22 cellular contexts compared by ENCODE assay signal in genomic region chr1:47970882-47971281, GRCh38. TPM values are rescaled to one million over a fixed set of nuclear protein-coding genes. Genes with fewer than 3 reads are reported as not detected.
A peak's percentile ranks its signal among the peaks of the same experiment; 100 is the strongest.
DNase-seq lines count a peak whose midpoint lies in the region; ATAC-seq, FAIRE-seq and TF ChIP-seq lines count a peak whose summit lies in the region.
"Had no signal": no experiment of that assay in that cellular context is flagged by ENCODE, and none has a peak within 500 bp of the region (broad histone marks: within the 10 kb centered on the region; RNA-seq: fewer than 3 reads in every experiment).

No MANE protein-coding gene starts in this region.

- intact Hi-C loops in HepG2 (cut with micrococcal nuclease; ENCODE audit: unreplicated experiment) = no loop called here

- no peaks in the 10 kb centered on the region for H3K36me3 ChIP-seq in liver (ENCODE audit: control insufficient read depth in 4 of 4, insufficient read depth in 3 of 4, low read depth in 1 of 4, low read length in 3 of 4)
- no peaks in the 10 kb centered on the region for H3K36me3 ChIP-seq in HepG2 (replicated peaks in 1 of 2; ENCODE audit: control insufficient read depth in 1 of 2, insufficient read depth in 2 of 2, low read length in 2 of 2)
- peaks cover 46% of the 10 kb centered on the region for H3K36me3 ChIP-seq in endodermal cell (ENCODE audit: control insufficient read depth, insufficient read depth, low read length)
- H3K36me3 ChIP-seq in HAP-1 (replicated peaks) = no peaks in the 10 kb centered on the region

- H3K4me3 Mint-ChIP-seq in endodermal cell (no peak overlapping the region), T-helper 17 cell (no peak overlapping the region)
- H3K4me3 Mint-ChIP-seq: CD14-positive monocyte; CD8-positive, alpha-beta T cell; GM23338; HFFc6 had no signal

- H3K4me2 ChIP-seq in HepG2 (ENCODE audit: low read depth, low read length) = no peak overlapping the region
- H3K4me2 ChIP-seq: GM23338 had no signal

- H3K27ac ChIP-seq in liver (ENCODE audit: low read depth in 1 of 2, low read length in 2 of 2) = peak overlapping the region; percentile 64 to 84
- H3K27ac ChIP-seq in HepG2 (ENCODE audit: extremely low read length, insufficient read depth, low read length) = no peak overlapping the region
- no peak overlapping the region for H3K27ac ChIP-seq in endodermal cell (ENCODE audit: low read depth, low read length)
- H3K27ac ChIP-seq: HL-60 had no signal

- POLR2A ChIA-PET in HepG2 (lab: Yijun Ruan, JAX) = no interaction called here

- H3K79me2 ChIP-seq in HepG2 (ENCODE audit: insufficient read depth, low read length) = no peaks in the 10 kb centered on the region

- ATAC-seq in HepG2 (no peak), T-helper 17 cell (no peak)
- ATAC-seq: CD8-positive, alpha-beta T cell; GM23338; HCT116 had no signal

- peaks cover 71% of the 10 kb centered on the region for H3K4me1 Mint-ChIP-seq in endodermal cell
- no peaks in the 10 kb centered on the region for H3K4me1 Mint-ChIP-seq in T-helper 17 cell
- H3K4me1 Mint-ChIP-seq: CD14-positive monocyte had no signal

- CTCF ChIA-PET in HepG2 (lab: Yijun Ruan, JAX; ENCODE audit: low intra/inter-chr PET ratio, low total read pairs) = no interaction called here

- H3K4me3 ChIP-seq in liver (ENCODE audit: low read depth in 1 of 3, low read length in 3 of 3) (no peak overlapping the region), HepG2 (replicated peaks in 1 of 3; ENCODE audit: insufficient read depth in 1 of 3, low read depth in 2 of 3, low read length in 3 of 3) (no peak overlapping the region), endodermal cell (ENCODE audit: low read length) (peak overlapping the region; percentile 46), HAP-1 (no peak overlapping the region)
- H3K4me3 ChIP-seq: GM23338 had no signal

- BruUV-seq in HepG2 (replicated peaks; lab: Mats Ljungman, UMichigan) = no TSS peak

- H4K20me1 ChIP-seq in HepG2 (ENCODE audit: insufficient read depth, low read length) = no peaks in the 10 kb centered on the region

- H3K27ac Mint-ChIP-seq in endodermal cell (no peak overlapping the region), T-helper 17 cell (no peak overlapping the region)
- H3K27ac Mint-ChIP-seq: CD14-positive monocyte; CD8-positive, alpha-beta T cell; GM23338; HFFc6 had no signal

- WGBS in liver = 84% methylated on average over 3 of the region's 3 CpGs
- 61% methylated on average over 3 of the region's 3 CpGs for WGBS in HepG2 (ENCODE audit: low lambda C conversion rate)
- WGBS in endodermal cell (ENCODE audit: insufficient coverage in 1 of 2, insufficient read length in 1 of 2), 2 experiments = 80 to 94% methylated on average over 1 to 2 of the region's 3 CpGs

- H3K9ac ChIP-seq in liver (ENCODE audit: low read depth in 1 of 2, low read length in 2 of 2) = no peak overlapping the region
- no peak overlapping the region for H3K9ac ChIP-seq in HepG2 (ENCODE audit: insufficient read depth, low read depth, low read length)
- H3K9ac ChIP-seq in endodermal cell (ENCODE audit: extremely low read depth, low read length, poor library complexity, severe bottlenecking) = no peak overlapping the region

- H3K4me1 ChIP-seq in liver (ENCODE audit: control insufficient read depth in 4 of 4, insufficient read depth in 4 of 4, low read length in 3 of 4) = peaks cover 13 to 67% (median 45%) of the 10 kb centered on the region in 4 donors
- H3K4me1 ChIP-seq in HepG2 (ENCODE audit: insufficient read depth, low read length) = 0 out of 2 replicates have a peak, but pooled peaks cover 7% of the 10 kb centered on the region
- peaks cover 31% of the 10 kb centered on the region for H3K4me1 ChIP-seq in endodermal cell (ENCODE audit: control insufficient read depth, insufficient read depth, low read length)
- no peaks in the 10 kb centered on the region for H3K4me1 ChIP-seq in HAP-1

- H3K9me3 Mint-ChIP-seq in endodermal cell = no peaks in the 10 kb centered on the region
- H3K9me3 Mint-ChIP-seq: CD14-positive monocyte; CD8-positive, alpha-beta T cell; GM23338 had no signal

- no peaks in the 10 kb centered on the region for H3K9me3 ChIP-seq in liver (ENCODE audit: control insufficient read depth in 4 of 4, low read length in 3 of 4)
- H3K9me3 ChIP-seq in HepG2 (ENCODE audit: low read length) = no peaks in the 10 kb centered on the region
- no peaks in the 10 kb centered on the region for H3K9me3 ChIP-seq in endodermal cell (ENCODE audit: control insufficient read depth, low read length)
- H3K9me3 ChIP-seq in T-helper 17 cell (ENCODE audit: control insufficient read depth, low read length, poor library complexity, severe bottlenecking) = no peaks in the 10 kb centered on the region
- no peaks in the 10 kb centered on the region for H3K9me3 ChIP-seq in HAP-1

- H3K27me3 ChIP-seq in liver (ENCODE audit: control insufficient read depth in 4 of 4, insufficient read depth in 4 of 4, low read length in 3 of 4) (no peaks in the 10 kb centered on the region), HepG2 (ENCODE audit: control insufficient read depth in 1 of 2, insufficient read depth in 2 of 2, low read length in 2 of 2) (no peaks in the 10 kb centered on the region; a peak in 1 of 5 replicates), endodermal cell (ENCODE audit: control insufficient read depth, insufficient read depth, low read length, poor library complexity, severe bottlenecking) (no peaks in the 10 kb centered on the region), HAP-1 (ENCODE audit: low read depth) (no peaks in the 10 kb centered on the region)

- H2AFZ ChIP-seq in HepG2 (ENCODE audit: low read length) = no peak overlapping the region
- H2AFZ ChIP-seq: GM23338 had no signal

- TF ChIP-seq EP300 in HepG2 (IDR thresholded peaks at IDR 0.05; ENCODE audit: low read depth in 2 of 2, low read length in 2 of 2) (no peak), HepG2 (CRISPR knock-in tag; IDR thresholded peaks at IDR 0.05; ENCODE audit: borderline replicate concordance) (no peak)

- in situ Hi-C loops in HepG2 (cut with HindIII; ENCODE audit: extremely low pct_ligation_motif_present, low pct_unique_long_range_greater_than_20kb) (no loop called here), HAP-1 (cut with MboI; ENCODE audit: low sequenced_read_pairs) (no loop called here)

- H3K36me3 Mint-ChIP-seq in endodermal cell (ENCODE audit: low read depth) (peaks cover 10% of the 10 kb centered on the region), T-helper 17 cell (ENCODE audit: low read depth) (no peaks in the 10 kb centered on the region)
- H3K36me3 Mint-ChIP-seq: CD14-positive monocyte; CD8-positive, alpha-beta T cell had no signal

- FAIRE-seq in HepG2 (lab: Jason Lieb, UNC) = no peak
- FAIRE-seq: A204.1, H54 had no signal

- TF ChIP-seq POLR2A in HepG2 (IDR thresholded peaks at IDR 0.05; ENCODE audit: insufficient read depth in 1 of 2, low read depth in 2 of 2, low read length in 2 of 2) = no peak

- H3K27me3 Mint-ChIP-seq in endodermal cell (ENCODE audit: insufficient read depth) (no peaks in the 10 kb centered on the region), T-helper 17 cell (peaks cover 52% of the 10 kb centered on the region)

- TF ChIP-seq RAD21 in liver (IDR thresholded peaks at IDR 0.05) (no peak), HepG2 (CRISPR knock-in tag; IDR thresholded peaks at IDR 0.05) (no peak)

- no peak for TF ChIP-seq CTCF in liver (IDR thresholded peaks at IDR 0.05; ENCODE audit: low read depth, low read length, missing input control)
- no peak for TF ChIP-seq CTCF in HepG2 (CRISPR knock-in tag; IDR thresholded peaks at IDR 0.05)
- no peak for TF ChIP-seq CTCF in endodermal cell (conservative IDR thresholded peaks at IDR 0.05)

- DNase-seq in HepG2 (ENCODE audit: low spot score) (no peak), SK-N-DZ (ENCODE audit: low spot score) (peak; percentile 90), endodermal cell (no peak), T-helper 17 cell (no peak), HAP-1 (ENCODE audit: low spot score in 2 of 2) (no peak), activated gamma-delta T cell (lab: John Stamatoyannopoulos, UW) (no peak)
- DNase-seq: ACHN; Calu3; CD8-positive, alpha-beta T cell; DMS79 treated with DMSO at 0.1 percent for 48 hours; GF-D8; HFFc6; IMR-90 had no signal

TF ChIP-seq in liver, 16 proteins besides CTCF, POLR2A, EP300 and RAD21 (continues in another document):
- TF ChIP-seq FOXA1 (IDR thresholded peaks at IDR 0.05) = no peak

TF ChIP-seq in HepG2, 621 proteins besides CTCF, POLR2A, EP300 and RAD21 (continues in another document):
- TF ChIP-seq ZSCAN25 (CRISPR knock-in tag; IDR thresholded peaks at IDR 0.05) (no peak), ZNF451 (CRISPR knock-in tag; IDR thresholded peaks at IDR 0.05) (no peak), ZNF317 (CRISPR knock-in tag; IDR thresholded peaks at IDR 0.05) (no peak)

RNA-seq across cellular contexts. Expression of gene TRABD2B, which starts 26.3 kb away (rescaled TPM):
- total RNA-seq in liver (1 to 10 TPM in 1 of 2 donors, under 1 TPM in 1; 0.28 to 2.6 TPM), HepG2 (2016; rRNA removed; fragmentation: Illumina TruSeq; extraction: Trizol) (not detected in 2 replicates), endodermal cell (10 to 100 TPM; 24.4 to 28.0 TPM), T-helper 17 cell (not detected)
- polyA plus RNA-seq in liver (1 to 10 TPM; 1.2 to 1.3 TPM), HepG2 (2011; rRNA removed) (0.04 and 0.17 TPM in 2 replicates)
- total RNA-seq in HepG2 (2016; cell fraction: cytosol; rRNA removed; fragmentation: Illumina TruSeq; extraction: Trizol; ENCODE audit: low read depth) = not detected in 2 replicates
- total RNA-seq in HepG2 (2016; cell fraction: insoluble cytoplasmic fraction; rRNA removed; fragmentation: Illumina TruSeq; extraction: Trizol) = not detected in 2 replicates
- total RNA-seq in HepG2 (2016; cell fraction: membrane; rRNA removed; fragmentation: Illumina TruSeq; extraction: Trizol) = not detected in 2 replicates
- not detected in 2 replicates for total RNA-seq in HepG2 (2016; cell fraction: nucleus; rRNA removed; fragmentation: Illumina TruSeq; extraction: Trizol)
- polyA plus RNA-seq in HepG2 (2011; cell fraction: cytosol; rRNA removed) = 0.01 TPM in 2 replicates
- 0.06 and 0.14 TPM in 2 replicates for polyA plus RNA-seq in HepG2 (2011; cell fraction: nucleus; rRNA removed)
- 0.04 and 0.38 TPM in 2 replicates for polyA plus RNA-seq in HepG2 (2012)
- polyA plus RNA-seq in HepG2 (2016; cell fraction: cytosol; fragmentation: Illumina TruSeq; extraction: Trizol; ENCODE audit: low read depth) = not detected in 2 replicates
- not detected in 2 replicates for polyA plus RNA-seq in HepG2 (2016; cell fraction: insoluble cytoplasmic fraction; fragmentation: Illumina TruSeq; extraction: Trizol; ENCODE audit: low read depth)
- not detected in 2 replicates for polyA plus RNA-seq in HepG2 (2016; cell fraction: membrane; fragmentation: Illumina TruSeq; extraction: Trizol; ENCODE audit: low read depth)
- polyA plus RNA-seq in HepG2 (2016; cell fraction: nucleus; fragmentation: Illumina TruSeq; extraction: Trizol; ENCODE audit: insufficient read depth, low read depth) = not detected in 2 replicates
- 0.04 and 2.2 TPM in 2 replicates for polyA minus RNA-seq in HepG2 (2011; rRNA and poly(A)+ RNA removed; ENCODE audit: low replicate concordance)
- not detected in 2 replicates for polyA minus RNA-seq in HepG2 (2011; cell fraction: cytosol; rRNA and poly(A)+ RNA removed)
- polyA minus RNA-seq in HepG2 (2011; cell fraction: nucleus; rRNA and poly(A)+ RNA removed) = 0.12 TPM in 1 of 2 replicates, not detected in the other
- polyA plus RNA-seq in SK-N-DZ (2014; cell fraction: cytosol; rRNA removed) = 0.03 TPM in 2 replicates
- 0.10 and 0.14 TPM in 2 replicates for polyA plus RNA-seq in SK-N-DZ (2014; cell fraction: nucleus; rRNA removed)
- polyA plus RNA-seq in endodermal cell (2013, experiment 1 of 2) = 6.2 TPM
- 6.0 TPM for polyA plus RNA-seq in endodermal cell (2013, experiment 2 of 2)
- total RNA-seq: CD8-positive, alpha-beta T cell; HFFc6; HT1080; IMR-90 had no signal
- polyA plus RNA-seq: BJ, CD14-positive monocyte, IMR-90 had no signal

Comparison
In these comparisons a context has a peak if more than half of its experiments do, and no peak if none do; other contexts are left out.
1. H3K27ac ChIP-seq: peak in liver (2 of 2); none in HepG2 (single experiment) and endodermal cell (single experiment).
2. RNA of gene TRABD2B, which starts 26.3 kb away (total RNA-seq): 24.4 to 28.0 TPM in endodermal cell; 0.28 to 2.6 TPM in liver, not detected in HepG2 and not detected in T-helper 17 cell; every median in the first group is over 4 times any median in the second.